ENCODE assay signal across 1 cellular context in the genomic region with DNA sequence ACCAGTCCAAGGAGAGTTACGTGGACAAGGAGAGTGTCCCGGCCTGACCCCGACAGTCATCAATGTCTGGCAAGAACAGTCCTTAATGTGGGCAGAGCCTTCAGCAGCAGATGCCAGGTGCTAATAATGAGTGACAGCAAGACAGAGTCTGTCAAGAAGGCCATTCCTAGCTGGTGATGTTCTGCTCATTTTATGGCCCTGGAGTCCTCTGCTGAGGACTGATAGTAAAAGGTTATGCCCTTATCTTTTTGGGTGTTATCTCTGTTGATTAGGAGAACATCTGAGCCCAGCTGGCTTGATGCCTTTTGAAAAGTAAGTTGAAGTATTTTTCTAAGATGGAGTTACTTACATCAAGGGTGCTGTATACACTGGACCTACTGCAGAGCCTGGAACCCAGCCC.
TF ChIP-seq lines count a peak whose summit lies in the region.

No MANE protein-coding gene starts in this region.

TF ChIP-seq in K562, 482 proteins besides CTCF, POLR2A, EP300 and RAD21 (continued from another document and continues in another):
- TF ChIP-seq, protein P1, sequence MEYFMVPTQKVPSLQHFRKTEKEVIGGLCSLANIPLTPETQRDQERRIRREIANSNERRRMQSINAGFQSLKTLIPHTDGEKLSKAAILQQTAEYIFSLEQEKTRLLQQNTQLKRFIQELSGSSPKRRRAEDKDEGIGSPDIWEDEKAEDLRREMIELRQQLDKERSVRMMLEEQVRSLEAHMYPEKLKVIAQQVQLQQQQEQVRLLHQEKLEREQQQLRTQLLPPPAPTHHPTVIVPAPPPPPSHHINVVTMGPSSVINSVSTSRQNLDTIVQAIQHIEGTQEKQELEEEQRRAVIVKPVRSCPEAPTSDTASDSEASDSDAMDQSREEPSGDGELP (CRISPR knock-in tag; IDR thresholded peaks at IDR 0.05; ENCODE audit: borderline replicate concordance), result no peak
- TF ChIP-seq, protein P2, sequence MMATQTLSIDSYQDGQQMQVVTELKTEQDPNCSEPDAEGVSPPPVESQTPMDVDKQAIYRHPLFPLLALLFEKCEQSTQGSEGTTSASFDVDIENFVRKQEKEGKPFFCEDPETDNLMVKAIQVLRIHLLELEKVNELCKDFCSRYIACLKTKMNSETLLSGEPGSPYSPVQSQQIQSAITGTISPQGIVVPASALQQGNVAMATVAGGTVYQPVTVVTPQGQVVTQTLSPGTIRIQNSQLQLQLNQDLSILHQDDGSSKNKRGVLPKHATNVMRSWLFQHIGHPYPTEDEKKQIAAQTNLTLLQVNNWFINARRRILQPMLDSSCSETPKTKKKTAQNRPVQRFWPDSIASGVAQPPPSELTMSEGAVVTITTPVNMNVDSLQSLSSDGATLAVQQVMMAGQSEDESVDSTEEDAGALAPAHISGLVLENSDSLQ (IDR thresholded peaks at IDR 0.05), result peak; percentile 78
- TF ChIP-seq, protein P3, sequence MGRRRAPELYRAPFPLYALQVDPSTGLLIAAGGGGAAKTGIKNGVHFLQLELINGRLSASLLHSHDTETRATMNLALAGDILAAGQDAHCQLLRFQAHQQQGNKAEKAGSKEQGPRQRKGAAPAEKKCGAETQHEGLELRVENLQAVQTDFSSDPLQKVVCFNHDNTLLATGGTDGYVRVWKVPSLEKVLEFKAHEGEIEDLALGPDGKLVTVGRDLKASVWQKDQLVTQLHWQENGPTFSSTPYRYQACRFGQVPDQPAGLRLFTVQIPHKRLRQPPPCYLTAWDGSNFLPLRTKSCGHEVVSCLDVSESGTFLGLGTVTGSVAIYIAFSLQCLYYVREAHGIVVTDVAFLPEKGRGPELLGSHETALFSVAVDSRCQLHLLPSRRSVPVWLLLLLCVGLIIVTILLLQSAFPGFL (CRISPR knock-in tag; IDR thresholded peaks at IDR 0.05), result no peak
- no peak for TF ChIP-seq TRIM24 (IDR thresholded peaks at IDR 0.05)
- TF ChIP-seq, protein P4, sequence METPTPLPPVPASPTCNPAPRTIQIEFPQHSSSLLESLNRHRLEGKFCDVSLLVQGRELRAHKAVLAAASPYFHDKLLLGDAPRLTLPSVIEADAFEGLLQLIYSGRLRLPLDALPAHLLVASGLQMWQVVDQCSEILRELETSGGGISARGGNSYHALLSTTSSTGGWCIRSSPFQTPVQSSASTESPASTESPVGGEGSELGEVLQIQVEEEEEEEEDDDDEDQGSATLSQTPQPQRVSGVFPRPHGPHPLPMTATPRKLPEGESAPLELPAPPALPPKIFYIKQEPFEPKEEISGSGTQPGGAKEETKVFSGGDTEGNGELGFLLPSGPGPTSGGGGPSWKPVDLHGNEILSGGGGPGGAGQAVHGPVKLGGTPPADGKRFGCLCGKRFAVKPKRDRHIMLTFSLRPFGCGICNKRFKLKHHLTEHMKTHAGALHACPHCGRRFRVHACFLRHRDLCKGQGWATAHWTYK (CRISPR knock-in tag; IDR thresholded peaks at IDR 0.05), result peak; percentile 44; the same call in 1 of the 2 replicates
- TF ChIP-seq, protein P5, sequence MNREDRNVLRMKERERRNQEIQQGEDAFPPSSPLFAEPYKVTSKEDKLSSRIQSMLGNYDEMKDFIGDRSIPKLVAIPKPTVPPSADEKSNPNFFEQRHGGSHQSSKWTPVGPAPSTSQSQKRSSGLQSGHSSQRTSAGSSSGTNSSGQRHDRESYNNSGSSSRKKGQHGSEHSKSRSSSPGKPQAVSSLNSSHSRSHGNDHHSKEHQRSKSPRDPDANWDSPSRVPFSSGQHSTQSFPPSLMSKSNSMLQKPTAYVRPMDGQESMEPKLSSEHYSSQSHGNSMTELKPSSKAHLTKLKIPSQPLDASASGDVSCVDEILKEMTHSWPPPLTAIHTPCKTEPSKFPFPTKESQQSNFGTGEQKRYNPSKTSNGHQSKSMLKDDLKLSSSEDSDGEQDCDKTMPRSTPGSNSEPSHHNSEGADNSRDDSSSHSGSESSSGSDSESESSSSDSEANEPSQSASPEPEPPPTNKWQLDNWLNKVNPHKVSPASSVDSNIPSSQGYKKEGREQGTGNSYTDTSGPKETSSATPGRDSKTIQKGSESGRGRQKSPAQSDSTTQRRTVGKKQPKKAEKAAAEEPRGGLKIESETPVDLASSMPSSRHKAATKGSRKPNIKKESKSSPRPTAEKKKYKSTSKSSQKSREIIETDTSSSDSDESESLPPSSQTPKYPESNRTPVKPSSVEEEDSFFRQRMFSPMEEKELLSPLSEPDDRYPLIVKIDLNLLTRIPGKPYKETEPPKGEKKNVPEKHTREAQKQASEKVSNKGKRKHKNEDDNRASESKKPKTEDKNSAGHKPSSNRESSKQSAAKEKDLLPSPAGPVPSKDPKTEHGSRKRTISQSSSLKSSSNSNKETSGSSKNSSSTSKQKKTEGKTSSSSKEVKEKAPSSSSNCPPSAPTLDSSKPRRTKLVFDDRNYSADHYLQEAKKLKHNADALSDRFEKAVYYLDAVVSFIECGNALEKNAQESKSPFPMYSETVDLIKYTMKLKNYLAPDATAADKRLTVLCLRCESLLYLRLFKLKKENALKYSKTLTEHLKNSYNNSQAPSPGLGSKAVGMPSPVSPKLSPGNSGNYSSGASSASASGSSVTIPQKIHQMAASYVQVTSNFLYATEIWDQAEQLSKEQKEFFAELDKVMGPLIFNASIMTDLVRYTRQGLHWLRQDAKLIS (CRISPR knock-in tag; IDR thresholded peaks at IDR 0.05), result no peak
- TF ChIP-seq NR1H2 (CRISPR knock-in tag; IDR thresholded peaks at IDR 0.05), result no peak
- TF ChIP-seq MYNN (IDR thresholded peaks at IDR 0.05), result no peak
- no peak for TF ChIP-seq MYNN (CRISPR knock-in tag; IDR thresholded peaks at IDR 0.05)
- TF ChIP-seq PTBP1 (IDR thresholded peaks at IDR 0.05; ENCODE audit: low read depth, low read length), result no peak
- no peak for TF ChIP-seq ZFP36 (IDR thresholded peaks at IDR 0.05; ENCODE audit: low read depth, low read length, partially characterized antibody)
- TF ChIP-seq, protein P6, sequence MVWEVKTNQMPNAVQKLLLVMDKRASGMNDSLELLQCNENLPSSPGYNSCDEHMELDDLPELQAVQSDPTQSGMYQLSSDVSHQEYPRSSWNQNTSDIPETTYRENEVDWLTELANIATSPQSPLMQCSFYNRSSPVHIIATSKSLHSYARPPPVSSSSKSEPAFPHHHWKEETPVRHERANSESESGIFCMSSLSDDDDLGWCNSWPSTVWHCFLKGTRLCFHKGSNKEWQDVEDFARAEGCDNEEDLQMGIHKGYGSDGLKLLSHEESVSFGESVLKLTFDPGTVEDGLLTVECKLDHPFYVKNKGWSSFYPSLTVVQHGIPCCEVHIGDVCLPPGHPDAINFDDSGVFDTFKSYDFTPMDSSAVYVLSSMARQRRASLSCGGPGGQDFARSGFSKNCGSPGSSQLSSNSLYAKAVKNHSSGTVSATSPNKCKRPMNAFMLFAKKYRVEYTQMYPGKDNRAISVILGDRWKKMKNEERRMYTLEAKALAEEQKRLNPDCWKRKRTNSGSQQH (CRISPR knock-in tag; IDR thresholded peaks at IDR 0.05), result no peak
- no peak for TF ChIP-seq ETV6 (IDR thresholded peaks at IDR 0.05; ENCODE audit: borderline replicate concordance in 1 of 2, low read depth in 2 of 2, low read length in 1 of 2)
- no peak for TF ChIP-seq ETV6 (CRISPR knock-in tag; IDR thresholded peaks at IDR 0.05; ENCODE audit: borderline replicate concordance)
- TF ChIP-seq NR4A1 (CRISPR knock-in tag; IDR thresholded peaks at IDR 0.05), result no peak
- TF ChIP-seq NR4A1 (tag; IDR thresholded peaks at IDR 0.05), result no peak
- no peak for TF ChIP-seq ZNF444 (CRISPR knock-in tag; IDR thresholded peaks at IDR 0.05)
- peak; percentile 82; the same call in 1 of the 2 replicates for TF ChIP-seq KLF16 (IDR thresholded peaks at IDR 0.05)
- TF ChIP-seq, protein P7, sequence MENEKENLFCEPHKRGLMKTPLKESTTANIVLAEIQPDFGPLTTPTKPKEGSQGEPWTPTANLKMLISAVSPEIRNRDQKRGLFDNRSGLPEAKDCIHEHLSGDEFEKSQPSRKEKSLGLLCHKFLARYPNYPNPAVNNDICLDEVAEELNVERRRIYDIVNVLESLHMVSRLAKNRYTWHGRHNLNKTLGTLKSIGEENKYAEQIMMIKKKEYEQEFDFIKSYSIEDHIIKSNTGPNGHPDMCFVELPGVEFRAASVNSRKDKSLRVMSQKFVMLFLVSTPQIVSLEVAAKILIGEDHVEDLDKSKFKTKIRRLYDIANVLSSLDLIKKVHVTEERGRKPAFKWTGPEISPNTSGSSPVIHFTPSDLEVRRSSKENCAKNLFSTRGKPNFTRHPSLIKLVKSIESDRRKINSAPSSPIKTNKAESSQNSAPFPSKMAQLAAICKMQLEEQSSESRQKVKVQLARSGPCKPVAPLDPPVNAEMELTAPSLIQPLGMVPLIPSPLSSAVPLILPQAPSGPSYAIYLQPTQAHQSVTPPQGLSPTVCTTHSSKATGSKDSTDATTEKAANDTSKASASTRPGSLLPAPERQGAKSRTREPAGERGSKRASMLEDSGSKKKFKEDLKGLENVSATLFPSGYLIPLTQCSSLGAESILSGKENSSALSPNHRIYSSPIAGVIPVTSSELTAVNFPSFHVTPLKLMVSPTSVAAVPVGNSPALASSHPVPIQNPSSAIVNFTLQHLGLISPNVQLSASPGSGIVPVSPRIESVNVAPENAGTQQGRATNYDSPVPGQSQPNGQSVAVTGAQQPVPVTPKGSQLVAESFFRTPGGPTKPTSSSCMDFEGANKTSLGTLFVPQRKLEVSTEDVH (IDR thresholded peaks at IDR 0.05; ENCODE audit: low read depth, partially characterized antibody), result no peak
- TF ChIP-seq ZNF239 (CRISPR knock-in tag; IDR thresholded peaks at IDR 0.05), result no peak
- TF ChIP-seq POLR2AphosphoS5 (IDR thresholded peaks at IDR 0.05; ENCODE audit: control insufficient read depth, insufficient read depth, low read depth, low read length), result no peak
- TF ChIP-seq, protein P8, sequence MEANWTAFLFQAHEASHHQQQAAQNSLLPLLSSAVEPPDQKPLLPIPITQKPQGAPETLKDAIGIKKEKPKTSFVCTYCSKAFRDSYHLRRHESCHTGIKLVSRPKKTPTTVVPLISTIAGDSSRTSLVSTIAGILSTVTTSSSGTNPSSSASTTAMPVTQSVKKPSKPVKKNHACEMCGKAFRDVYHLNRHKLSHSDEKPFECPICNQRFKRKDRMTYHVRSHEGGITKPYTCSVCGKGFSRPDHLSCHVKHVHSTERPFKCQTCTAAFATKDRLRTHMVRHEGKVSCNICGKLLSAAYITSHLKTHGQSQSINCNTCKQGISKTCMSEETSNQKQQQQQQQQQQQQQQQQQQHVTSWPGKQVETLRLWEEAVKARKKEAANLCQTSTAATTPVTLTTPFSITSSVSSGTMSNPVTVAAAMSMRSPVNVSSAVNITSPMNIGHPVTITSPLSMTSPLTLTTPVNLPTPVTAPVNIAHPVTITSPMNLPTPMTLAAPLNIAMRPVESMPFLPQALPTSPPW (CRISPR knock-in tag; IDR thresholded peaks at IDR 0.05), result no peak
- TF ChIP-seq LARP7 (IDR thresholded peaks at IDR 0.05), result no peak
- no peak for TF ChIP-seq ZNF354B (CRISPR knock-in tag; IDR thresholded peaks at IDR 0.05)
- TF ChIP-seq, protein P9, sequence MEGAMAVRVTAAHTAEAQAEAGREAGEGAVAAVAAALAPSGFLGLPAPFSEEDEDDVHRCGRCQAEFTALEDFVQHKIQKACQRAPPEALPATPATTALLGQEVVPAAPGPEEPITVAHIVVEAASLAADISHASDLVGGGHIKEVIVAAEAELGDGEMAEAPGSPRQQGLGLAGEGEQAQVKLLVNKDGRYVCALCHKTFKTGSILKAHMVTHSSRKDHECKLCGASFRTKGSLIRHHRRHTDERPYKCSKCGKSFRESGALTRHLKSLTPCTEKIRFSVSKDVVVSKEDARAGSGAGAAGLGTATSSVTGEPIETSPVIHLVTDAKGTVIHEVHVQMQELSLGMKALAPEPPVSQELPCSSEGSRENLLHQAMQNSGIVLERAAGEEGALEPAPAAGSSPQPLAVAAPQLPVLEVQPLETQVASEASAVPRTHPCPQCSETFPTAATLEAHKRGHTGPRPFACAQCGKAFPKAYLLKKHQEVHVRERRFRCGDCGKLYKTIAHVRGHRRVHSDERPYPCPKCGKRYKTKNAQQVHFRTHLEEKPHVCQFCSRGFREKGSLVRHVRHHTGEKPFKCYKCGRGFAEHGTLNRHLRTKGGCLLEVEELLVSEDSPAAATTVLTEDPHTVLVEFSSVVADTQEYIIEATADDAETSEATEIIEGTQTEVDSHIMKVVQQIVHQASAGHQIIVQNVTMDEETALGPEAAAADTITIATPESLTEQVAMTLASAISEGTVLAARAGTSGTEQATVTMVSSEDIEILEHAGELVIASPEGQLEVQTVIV (CRISPR knock-in tag; IDR thresholded peaks at IDR 0.05; ENCODE audit: borderline replicate concordance), result no peak
- TF ChIP-seq, protein P10, sequence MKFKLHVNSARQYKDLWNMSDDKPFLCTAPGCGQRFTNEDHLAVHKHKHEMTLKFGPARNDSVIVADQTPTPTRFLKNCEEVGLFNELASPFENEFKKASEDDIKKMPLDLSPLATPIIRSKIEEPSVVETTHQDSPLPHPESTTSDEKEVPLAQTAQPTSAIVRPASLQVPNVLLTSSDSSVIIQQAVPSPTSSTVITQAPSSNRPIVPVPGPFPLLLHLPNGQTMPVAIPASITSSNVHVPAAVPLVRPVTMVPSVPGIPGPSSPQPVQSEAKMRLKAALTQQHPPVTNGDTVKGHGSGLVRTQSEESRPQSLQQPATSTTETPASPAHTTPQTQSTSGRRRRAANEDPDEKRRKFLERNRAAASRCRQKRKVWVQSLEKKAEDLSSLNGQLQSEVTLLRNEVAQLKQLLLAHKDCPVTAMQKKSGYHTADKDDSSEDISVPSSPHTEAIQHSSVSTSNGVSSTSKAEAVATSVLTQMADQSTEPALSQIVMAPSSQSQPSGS (CRISPR knock-in tag; IDR thresholded peaks at IDR 0.05), result no peak
- TF ChIP-seq, protein P11, sequence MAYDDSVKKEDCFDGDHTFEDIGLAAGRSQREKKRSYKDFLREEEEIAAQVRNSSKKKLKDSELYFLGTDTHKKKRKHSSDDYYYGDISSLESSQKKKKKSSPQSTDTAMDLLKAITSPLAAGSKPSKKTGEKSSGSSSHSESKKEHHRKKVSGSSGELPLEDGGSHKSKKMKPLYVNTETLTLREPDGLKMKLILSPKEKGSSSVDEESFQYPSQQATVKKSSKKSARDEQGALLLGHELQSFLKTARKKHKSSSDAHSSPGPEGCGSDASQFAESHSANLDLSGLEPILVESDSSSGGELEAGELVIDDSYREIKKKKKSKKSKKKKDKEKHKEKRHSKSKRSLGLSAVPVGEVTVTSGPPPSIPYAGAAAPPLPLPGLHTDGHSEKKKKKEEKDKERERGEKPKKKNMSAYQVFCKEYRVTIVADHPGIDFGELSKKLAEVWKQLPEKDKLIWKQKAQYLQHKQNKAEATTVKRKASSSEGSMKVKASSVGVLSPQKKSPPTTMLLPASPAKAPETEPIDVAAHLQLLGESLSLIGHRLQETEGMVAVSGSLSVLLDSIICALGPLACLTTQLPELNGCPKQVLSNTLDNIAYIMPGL (CRISPR knock-in tag; IDR thresholded peaks at IDR 0.05), result no peak
- no peak for TF ChIP-seq RBM17 (IDR thresholded peaks at IDR 0.05; ENCODE audit: borderline replicate concordance, low read depth, low read length)
- TF ChIP-seq, protein P12, sequence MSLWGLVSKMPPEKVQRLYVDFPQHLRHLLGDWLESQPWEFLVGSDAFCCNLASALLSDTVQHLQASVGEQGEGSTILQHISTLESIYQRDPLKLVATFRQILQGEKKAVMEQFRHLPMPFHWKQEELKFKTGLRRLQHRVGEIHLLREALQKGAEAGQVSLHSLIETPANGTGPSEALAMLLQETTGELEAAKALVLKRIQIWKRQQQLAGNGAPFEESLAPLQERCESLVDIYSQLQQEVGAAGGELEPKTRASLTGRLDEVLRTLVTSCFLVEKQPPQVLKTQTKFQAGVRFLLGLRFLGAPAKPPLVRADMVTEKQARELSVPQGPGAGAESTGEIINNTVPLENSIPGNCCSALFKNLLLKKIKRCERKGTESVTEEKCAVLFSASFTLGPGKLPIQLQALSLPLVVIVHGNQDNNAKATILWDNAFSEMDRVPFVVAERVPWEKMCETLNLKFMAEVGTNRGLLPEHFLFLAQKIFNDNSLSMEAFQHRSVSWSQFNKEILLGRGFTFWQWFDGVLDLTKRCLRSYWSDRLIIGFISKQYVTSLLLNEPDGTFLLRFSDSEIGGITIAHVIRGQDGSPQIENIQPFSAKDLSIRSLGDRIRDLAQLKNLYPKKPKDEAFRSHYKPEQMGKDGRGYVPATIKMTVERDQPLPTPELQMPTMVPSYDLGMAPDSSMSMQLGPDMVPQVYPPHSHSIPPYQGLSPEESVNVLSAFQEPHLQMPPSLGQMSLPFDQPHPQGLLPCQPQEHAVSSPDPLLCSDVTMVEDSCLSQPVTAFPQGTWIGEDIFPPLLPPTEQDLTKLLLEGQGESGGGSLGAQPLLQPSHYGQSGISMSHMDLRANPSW (CRISPR knock-in tag; IDR thresholded peaks at IDR 0.05), result no peak
